ENCODE assay signal across 4 cellular contexts in the genomic region with DNA sequence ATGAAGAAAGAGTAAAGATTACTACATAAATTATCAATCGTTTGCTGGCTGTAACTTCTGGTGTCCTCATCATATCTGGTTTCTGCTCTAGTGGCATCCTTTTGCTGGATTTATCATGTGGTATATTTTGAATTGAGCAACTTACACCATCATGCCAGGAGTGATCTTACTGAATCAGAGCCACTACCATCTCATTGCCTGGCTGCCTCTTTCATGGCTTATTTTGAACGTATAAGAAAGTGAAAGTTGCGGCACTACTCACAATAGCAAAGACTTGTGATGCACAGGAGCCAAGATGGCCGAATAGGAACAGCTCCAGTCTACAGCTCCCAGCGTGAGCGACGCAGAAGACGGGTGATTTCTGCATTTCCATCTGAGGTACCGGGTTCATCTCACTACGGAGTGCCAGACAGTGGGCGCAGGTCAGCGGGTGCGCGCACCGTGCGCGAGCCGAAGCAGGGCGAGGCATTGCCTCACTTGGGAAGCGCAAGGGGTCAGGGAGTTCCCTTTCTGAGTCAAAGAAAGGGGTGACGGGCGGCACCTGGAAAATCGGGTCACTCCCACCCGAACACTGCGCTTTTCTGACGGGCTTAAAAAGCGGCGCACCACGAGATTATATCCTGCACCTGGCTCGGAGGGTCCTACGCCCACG. TPM values are rescaled to one million over a fixed set of nuclear protein-coding genes. Genes with fewer than 3 reads are reported as not detected.
"Had no signal": no experiment of that assay in that cellular context is flagged by ENCODE, and none has a peak within 500 bp of the region (broad histone marks: within the 10 kb centered on the region; RNA-seq: fewer than 3 reads in every experiment).

No MANE protein-coding gene starts in this region.

RNA-seq across cellular contexts. Expression of gene FIBIN, which starts 29.0 kb away (rescaled TPM):
- total RNA-seq: activated B cell treated with CpG ODN at 0.5 μM for 24 hours; activated CD4-positive, alpha-beta memory T cell treated with anti-CD3 and anti-CD28 coated beads, Interleukin-2, amount 10 ng/mL, durations not matched to agents 7 days and 5 days; activated CD8-positive, alpha-beta memory T cell treated with anti-CD3 and anti-CD28 coated beads, Interleukin-2, amount 10 ng/mL, durations not matched to agents 7 days and 5 days; pulmonary artery endothelial cell had no signal
